ENCODE assay signal across 6 cellular contexts in genomic region chr16:75591931-75592330, GRCh38. TPM values are rescaled to one million over a fixed set of nuclear protein-coding genes. Genes with fewer than 3 reads are reported as not detected.
DNase-seq lines count a peak whose midpoint lies in the region; ATAC-seq and TF ChIP-seq lines count a peak whose summit lies in the region.
"Not testable (repeated sequence)": the region's sequence is repeated elsewhere in the genome, so short reads cannot be mapped to it uniquely, and the experiment has no call there.

No MANE protein-coding gene starts in this region.

- 50 to 51% methylated on average over 7 of the region's 9 CpGs for WGBS in heart right ventricle, 2 donors
- WGBS in mesenchymal stem cell = 94% methylated on average over 7 of the region's 9 CpGs
- WGBS in psoas muscle, 3 donors = 32 to 49% (median 45%) methylated on average over 7 of the region's 9 CpGs

- not testable (repeated sequence) for H3K79me1 ChIP-seq in mesenchymal stem cell (replicated peaks; ENCODE audit: low read length, poor library complexity, severe bottlenecking)

- peak overlapping the region; percentile 54 for H3K9ac ChIP-seq in mesenchymal stem cell (ENCODE audit: low read length)

- not testable (repeated sequence) for H2BK5ac ChIP-seq in mesenchymal stem cell (ENCODE audit: low read depth, low read length, poor library complexity, severe bottlenecking)

- not testable (repeated sequence) for H3K36me3 ChIP-seq in ascending aorta; psoas muscle (ENCODE audit: insufficient read depth in 1 of 2, low read depth in 1 of 2)
- H3K36me3 ChIP-seq in heart right ventricle = peaks cover 0 to 15% (median 0%) of the 10 kb centered on the region in 9 donors
- peaks cover 2 to 20% of the 10 kb centered on the region in 2 experiments for H3K36me3 ChIP-seq in mesenchymal stem cell (ENCODE audit: control insufficient read depth in 1 of 2, insufficient read depth in 2 of 2, low read depth in 1 of 2, low read length in 2 of 2)

- TF ChIP-seq CTCF in ascending aorta (IDR thresholded peaks at IDR 0.05); cardiac fibroblast (IDR thresholded peaks at IDR 0.05; ENCODE audit: low read depth, low read length); fibroblast of mammary gland (conservative IDR thresholded peaks at IDR 0.05; ENCODE audit: control insufficient read depth, insufficient read depth, low read depth, low read length); heart right ventricle (IDR thresholded peaks at IDR 0.05); psoas muscle (IDR thresholded peaks at IDR 0.05): not testable (repeated sequence)

- not testable (repeated sequence) for H3K23ac ChIP-seq in mesenchymal stem cell (ENCODE audit: low read length in 2 of 2)

- peak overlapping the region; percentile 39 to 96 for H3K27ac ChIP-seq in ascending aorta
- peak overlapping the region in 7 of 10 donors; percentile 54 to 94 (median 81) for H3K27ac ChIP-seq in heart right ventricle
- not testable (repeated sequence) for H3K27ac ChIP-seq in mesenchymal stem cell (ENCODE audit: low read length, poor library complexity, severe bottlenecking)
- peak overlapping the region; percentile 69 for H3K27ac ChIP-seq in psoas muscle

- H2BK12ac ChIP-seq in mesenchymal stem cell (ENCODE audit: low read length in 2 of 2) = not testable (repeated sequence)

- not testable (repeated sequence) for ATAC-seq in heart right ventricle, psoas muscle

- H2BK120ac ChIP-seq in mesenchymal stem cell (ENCODE audit: low read depth, low read length) = not testable (repeated sequence)

- not testable (repeated sequence) for H4K91ac ChIP-seq in mesenchymal stem cell (ENCODE audit: low read length)

- not testable (repeated sequence) for H3K4ac ChIP-seq in mesenchymal stem cell (ENCODE audit: low read depth in 1 of 2, low read length in 2 of 2)

- not testable (repeated sequence) for H2AK5ac ChIP-seq in mesenchymal stem cell (ENCODE audit: low read length, severe bottlenecking)

- not testable (repeated sequence) for H3K9me3 ChIP-seq in ascending aorta; heart right ventricle; mesenchymal stem cell (ENCODE audit: control insufficient read depth, low read length); psoas muscle

- H3K27me3 ChIP-seq in ascending aorta; heart right ventricle; mesenchymal stem cell (ENCODE audit: control insufficient read depth in 1 of 2, insufficient read depth in 1 of 2, low read length in 2 of 2); psoas muscle (ENCODE audit: insufficient read depth in 3 of 3, low read length in 2 of 3): not testable (repeated sequence)

- not testable (repeated sequence) for H3K18ac ChIP-seq in mesenchymal stem cell (ENCODE audit: low read depth in 1 of 2, low read length in 2 of 2)

- H3K14ac ChIP-seq in mesenchymal stem cell (ENCODE audit: low read length in 2 of 2) = not testable (repeated sequence)

- H2BK15ac ChIP-seq in mesenchymal stem cell (ENCODE audit: low read depth, poor library complexity, severe bottlenecking) = not testable (repeated sequence)

- DNase-seq in ascending aorta (ENCODE audit: low spot score in 2 of 2); heart right ventricle; mesenchymal stem cell; psoas muscle: not testable (repeated sequence)
- DNase-seq in cardiac fibroblast (ENCODE audit: low read depth in 2 of 2) (peak; percentile 32 to 34), fibroblast of mammary gland (ENCODE audit: low read depth) (peak; percentile 40)

- H3K4me3 ChIP-seq in ascending aorta; cardiac fibroblast (replicated peaks in 1 of 2; ENCODE audit: low read depth in 2 of 2, low read length in 2 of 2); fibroblast of mammary gland (ENCODE audit: control insufficient read depth, low read depth, low read length); heart right ventricle; mesenchymal stem cell (ENCODE audit: insufficient read depth in 1 of 2, low read depth in 1 of 2, low read length in 2 of 2); psoas muscle: not testable (repeated sequence)

- H3K4me1 ChIP-seq in ascending aorta (peaks cover 4 to 14% of the 10 kb centered on the region in 2 donors), heart right ventricle (peaks cover 10 to 70% (median 55%) of the 10 kb centered on the region in 9 donors)
- H3K4me1 ChIP-seq in mesenchymal stem cell (ENCODE audit: control insufficient read depth, insufficient read depth, low read depth, low read length); psoas muscle: not testable (repeated sequence)

- intact Hi-C loops in ascending aorta (cut with DNase I) = loop anchor here (2.0 to 5.0 kb wide), 4 partner anchors 31 to 120 kb away; partner anchors contain the start of genes ADAT1 and TMEM231
- intact Hi-C loops in heart right ventricle (cut with DNase I) = loop anchor here in 1 of 10 donors (2.0 kb wide), 1 partner anchor 31 kb away; the partner anchor contains the start of gene ADAT1
- intact Hi-C loops in psoas muscle (cut with DNase I) = not testable (repeated sequence)

- H2AFZ ChIP-seq in mesenchymal stem cell (ENCODE audit: low read depth, low read length) = not testable (repeated sequence)

- not testable (repeated sequence) for H3K4me2 ChIP-seq in mesenchymal stem cell (ENCODE audit: low read length, poor library complexity, severe bottlenecking)

- not testable (repeated sequence) for H4K8ac ChIP-seq in mesenchymal stem cell (ENCODE audit: low read length)

RNA-seq across cellular contexts. Expression of gene GABARAPL2, which starts 25.8 kb away (rescaled TPM):
- 56.1 TPM for total RNA-seq in ascending aorta
- 100 to 1,000 TPM; 177 to 262 (median 243) TPM for total RNA-seq in heart right ventricle
- polyA plus RNA-seq in heart right ventricle = 100 to 1,000 TPM in 1 of 2 donors, 10 to 100 TPM in 1; 58.2 to 187 TPM
- polyA plus RNA-seq in mesenchymal stem cell (2013, experiment 1 of 2) = 86.7 TPM
- 91.2 TPM for polyA plus RNA-seq in mesenchymal stem cell (2013, experiment 2 of 2)
- 100 to 1,000 TPM; 107 to 180 (median 148) TPM for total RNA-seq in psoas muscle
- polyA plus RNA-seq in psoas muscle = 100 to 1,000 TPM; 116 to 215 (median 188) TPM

RNA-seq across cellular contexts. Expression of gene ADAT1, which starts 31.1 kb away (rescaled TPM):
- total RNA-seq in ascending aorta (21.2 TPM), heart right ventricle (10 to 100 TPM; 14.3 to 30.6 (median 23.3) TPM), psoas muscle (10 to 100 TPM; 15.6 to 25.3 (median 20.3) TPM)
- polyA plus RNA-seq in heart right ventricle (1 to 10 TPM; 6.1 to 7.9 TPM), psoas muscle (10 to 100 TPM in 2 of 3 donors, 1 to 10 TPM in 1; 6.9 to 26.1 (median 14.7) TPM)
- polyA plus RNA-seq in mesenchymal stem cell (2013, experiment 1 of 2) = 19.7 TPM
- 23.5 TPM for polyA plus RNA-seq in mesenchymal stem cell (2013, experiment 2 of 2)

RNA-seq across cellular contexts. Expression of gene TMEM231, which starts 35.9 kb away (rescaled TPM):
- 59.9 TPM for total RNA-seq in ascending aorta
- total RNA-seq in heart right ventricle = 10 to 100 TPM in 5 of 10 donors, 1 to 10 TPM in 5; 3.8 to 13.4 (median 9.6) TPM
- polyA plus RNA-seq in heart right ventricle = 1 to 10 TPM; 2.6 to 4.9 TPM
- 14.5 TPM for polyA plus RNA-seq in mesenchymal stem cell (2013, experiment 1 of 2)
- 17.1 TPM for polyA plus RNA-seq in mesenchymal stem cell (2013, experiment 2 of 2)
- total RNA-seq in psoas muscle = 1 to 10 TPM; 1.8 to 2.6 (median 2.1) TPM
- polyA plus RNA-seq in psoas muscle = 1 to 10 TPM; 2.4 to 4.2 (median 2.7) TPM

RNA-seq across cellular contexts. Expression of gene KARS1, which starts 55.5 kb away (rescaled TPM):
- 65.2 TPM for total RNA-seq in ascending aorta
- total RNA-seq in heart right ventricle = 100 to 1,000 TPM; 123 to 145 (median 129) TPM
- 100 to 1,000 TPM in 1 of 2 donors, 10 to 100 TPM in 1; 68.0 to 126 TPM for polyA plus RNA-seq in heart right ventricle
- 94.4 TPM for polyA plus RNA-seq in mesenchymal stem cell (2013, experiment 1 of 2)
- 94.0 TPM for polyA plus RNA-seq in mesenchymal stem cell (2013, experiment 2 of 2)
- total RNA-seq in psoas muscle = 100 to 1,000 TPM; 162 to 185 (median 178) TPM
- polyA plus RNA-seq in psoas muscle = 100 to 1,000 TPM; 172 to 232 (median 208) TPM

RNA-seq across cellular contexts. Expression of gene TERF2IP, which starts 55.6 kb away (rescaled TPM):
- total RNA-seq in ascending aorta (41.0 TPM), heart right ventricle (10 to 100 TPM; 49.1 to 79.3 (median 64.5) TPM), psoas muscle (10 to 100 TPM; 48.0 to 59.0 (median 56.6) TPM)
- polyA plus RNA-seq in heart right ventricle (10 to 100 TPM; 43.3 to 71.1 TPM), psoas muscle (10 to 100 TPM; 29.8 to 56.5 (median 45.8) TPM)
- polyA plus RNA-seq in mesenchymal stem cell (2013, experiment 1 of 2) = 44.6 TPM
- polyA plus RNA-seq in mesenchymal stem cell (2013, experiment 2 of 2) = 46.2 TPM
